2 cellular contexts compared by ENCODE assay signal in the genomic region with DNA sequence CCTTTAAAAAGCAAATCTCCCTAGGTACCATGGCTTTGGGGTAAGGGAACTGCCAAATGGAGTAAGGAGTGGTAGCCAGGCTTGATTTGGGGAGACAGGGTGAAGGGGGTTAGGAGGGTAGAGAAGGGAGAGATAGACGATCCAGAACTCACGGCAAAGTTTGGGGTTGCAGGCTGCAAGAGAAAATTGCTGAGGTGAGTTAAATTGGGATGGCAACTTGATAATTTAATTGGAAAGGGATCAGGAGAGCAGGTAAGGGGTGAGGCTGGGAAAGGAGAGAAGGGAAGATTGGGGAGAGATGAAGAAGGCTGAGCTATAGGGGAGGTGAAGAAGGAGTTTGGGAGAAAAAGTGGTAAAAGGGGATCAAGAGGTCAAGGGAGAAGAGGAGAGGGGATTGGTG.
TF ChIP-seq lines count a peak whose summit lies in the region.

No MANE protein-coding gene starts in this region.

TF ChIP-seq in A549, 52 proteins besides CTCF, POLR2A, EP300 and RAD21:
- TF ChIP-seq, protein P1, sequence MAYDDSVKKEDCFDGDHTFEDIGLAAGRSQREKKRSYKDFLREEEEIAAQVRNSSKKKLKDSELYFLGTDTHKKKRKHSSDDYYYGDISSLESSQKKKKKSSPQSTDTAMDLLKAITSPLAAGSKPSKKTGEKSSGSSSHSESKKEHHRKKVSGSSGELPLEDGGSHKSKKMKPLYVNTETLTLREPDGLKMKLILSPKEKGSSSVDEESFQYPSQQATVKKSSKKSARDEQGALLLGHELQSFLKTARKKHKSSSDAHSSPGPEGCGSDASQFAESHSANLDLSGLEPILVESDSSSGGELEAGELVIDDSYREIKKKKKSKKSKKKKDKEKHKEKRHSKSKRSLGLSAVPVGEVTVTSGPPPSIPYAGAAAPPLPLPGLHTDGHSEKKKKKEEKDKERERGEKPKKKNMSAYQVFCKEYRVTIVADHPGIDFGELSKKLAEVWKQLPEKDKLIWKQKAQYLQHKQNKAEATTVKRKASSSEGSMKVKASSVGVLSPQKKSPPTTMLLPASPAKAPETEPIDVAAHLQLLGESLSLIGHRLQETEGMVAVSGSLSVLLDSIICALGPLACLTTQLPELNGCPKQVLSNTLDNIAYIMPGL (CRISPR knock-in tag; IDR thresholded peaks at IDR 0.05; ENCODE audit: borderline replicate concordance), result no peak
- peak; percentile 56 for TF ChIP-seq MAFK (IDR thresholded peaks at IDR 0.05; ENCODE audit: partially characterized antibody)
- TF ChIP-seq CHD4 (IDR thresholded peaks at IDR 0.05; ENCODE audit: borderline replicate concordance), result no peak

TF ChIP-seq in K562, 482 proteins besides CTCF, POLR2A, EP300 and RAD21:
- no peak for TF ChIP-seq ZNF77 (CRISPR knock-in tag; IDR thresholded peaks at IDR 0.05)
- no peak for TF ChIP-seq ZNF253 (CRISPR knock-in tag; conservative IDR thresholded peaks at IDR 0.05)
- TF ChIP-seq PYGO2 (tag; IDR thresholded peaks at IDR 0.05), result no peak
- peak; percentile 65 for TF ChIP-seq ZNF316 (IDR thresholded peaks at IDR 0.05)
- TF ChIP-seq, protein P2, sequence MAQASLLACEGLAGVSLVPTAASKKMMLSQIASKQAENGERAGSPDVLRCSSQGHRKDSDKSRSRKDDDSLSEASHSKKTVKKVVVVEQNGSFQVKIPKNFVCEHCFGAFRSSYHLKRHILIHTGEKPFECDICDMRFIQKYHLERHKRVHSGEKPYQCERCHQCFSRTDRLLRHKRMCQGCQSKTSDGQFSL (CRISPR knock-in tag; IDR thresholded peaks at IDR 0.05), result no peak
- TF ChIP-seq, protein P2 (tag; IDR thresholded peaks at IDR 0.05), result no peak
- no peak for TF ChIP-seq ZFPM2 (CRISPR knock-in tag; IDR thresholded peaks at IDR 0.05)
- no peak for TF ChIP-seq EGR1 (conservative IDR thresholded peaks at IDR 0.05)
- TF ChIP-seq ZNF280B (CRISPR knock-in tag; IDR thresholded peaks at IDR 0.05), result no peak
- TF ChIP-seq C11orf30 (IDR thresholded peaks at IDR 0.05; ENCODE audit: low read depth), result peak; percentile 26; the same call in 1 of the 2 replicates
- TF ChIP-seq MTA1 (IDR thresholded peaks at IDR 0.05; ENCODE audit: borderline replicate concordance), result no peak
- no peak for TF ChIP-seq LEF1 (IDR thresholded peaks at IDR 0.05)
- TF ChIP-seq HDGF (IDR thresholded peaks at IDR 0.05), result no peak
TF ChIP-seq in K562: peak in this region for 2.
